8 cellular contexts compared by ENCODE assay signal in the genomic region with DNA sequence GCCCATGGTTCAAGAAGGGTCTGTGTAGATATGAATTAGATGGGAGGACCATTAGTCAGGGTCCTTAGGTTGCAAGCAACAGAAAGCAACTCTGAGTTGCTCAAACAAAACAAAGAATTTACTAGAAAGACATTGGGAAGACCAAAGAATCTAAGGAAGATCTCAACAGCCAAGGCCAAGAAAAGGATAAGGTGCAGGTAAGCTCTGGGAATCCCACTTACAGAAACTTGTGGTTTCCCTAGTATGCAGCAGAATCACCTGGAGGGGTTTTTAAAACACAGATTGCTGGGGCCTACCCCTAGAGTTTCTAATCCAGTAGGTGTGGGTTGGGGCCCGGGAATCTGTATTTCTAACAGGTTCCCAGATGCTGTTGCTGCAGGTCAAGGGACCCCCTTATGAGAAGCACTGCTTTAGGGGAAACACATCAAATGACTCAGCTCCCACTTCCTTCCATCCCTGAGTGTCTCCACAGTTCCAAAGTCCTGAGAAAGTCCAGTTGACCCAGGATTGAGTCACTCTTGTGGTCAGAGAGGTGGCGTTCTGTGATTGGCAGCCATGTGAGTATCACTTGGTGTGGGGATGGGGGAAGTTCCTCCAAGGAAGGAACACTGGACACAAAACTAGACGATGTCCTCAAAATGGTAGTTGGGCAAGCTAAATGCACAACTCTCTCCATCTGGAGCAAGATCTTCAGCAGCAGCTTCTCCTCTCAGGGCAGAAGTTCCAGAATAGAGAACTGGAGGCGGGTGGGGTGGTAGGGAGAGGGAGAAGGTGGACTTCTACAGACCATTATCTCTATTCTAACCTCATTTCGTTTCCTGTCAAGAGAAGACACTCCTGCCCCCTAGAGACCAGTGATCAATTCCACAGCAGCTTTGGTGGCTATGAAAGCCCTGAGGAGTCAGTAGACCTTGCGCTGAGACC. TPM values are rescaled to one million over a fixed set of nuclear protein-coding genes. Genes with fewer than 3 reads are reported as not detected.
DNase-seq lines count a peak whose midpoint lies in the region; ATAC-seq and TF ChIP-seq lines count a peak whose summit lies in the region.

No MANE protein-coding gene starts in this region.

- no peaks in the 10 kb centered on the region for H3K27me3 ChIP-seq in WERI-Rb-1 (ENCODE audit: insufficient read depth, low read depth, severe bottlenecking)

- H3K36me3 Mint-ChIP-seq in CD14-positive monocyte (peaks cover 0 to 12% of the 10 kb centered on the region in 2 donors), mesothelial cell of epicardium (no peaks in the 10 kb centered on the region)

- DNase-seq in CD14-positive monocyte (ENCODE audit: low spot score) (peak; percentile 97), HT-29 (ENCODE audit: low spot score) (peak; percentile 47), WERI-Rb-1 (peak; percentile 20), left lobe of liver (ENCODE audit: low spot score) (no peak), mesothelial cell of epicardium (ENCODE audit: low spot score in 2 of 2, unreplicated experiment in 2 of 2) (no peak), globus pallidus (ENCODE audit: low spot score) (no peak)

- H3K27me3 Mint-ChIP-seq in CD14-positive monocyte (ENCODE audit: low read depth in 3 of 3): peaks cover 0 to 4% (median 4%) of the 10 kb centered on the region in 3 donors
- H3K27me3 Mint-ChIP-seq in mesothelial cell of epicardium (ENCODE audit: low read depth): peaks cover 2% of the 10 kb centered on the region

- H3K27ac ChIP-seq in WERI-Rb-1: no peak overlapping the region

- TF ChIP-seq CTCF in CD14-positive monocyte (IDR thresholded peaks at IDR 0.05): peak; percentile 32
- TF ChIP-seq CTCF in WERI-Rb-1 (IDR thresholded peaks at IDR 0.05; ENCODE audit: low read depth, low read length): peak; percentile 52
- TF ChIP-seq CTCF in mesothelial cell of epicardium (IDR thresholded peaks at IDR 0.05; ENCODE audit: unreplicated experiment): no peak

- intact Hi-C loops in CD14-positive monocyte (cut with micrococcal nuclease): loop anchor here (1.0 to 5.0 kb wide), 2 partner anchors 59 to 65 kb away; a partner anchor contains a TSS

- H3K36me3 ChIP-seq in WERI-Rb-1: no peaks in the 10 kb centered on the region

- ATAC-seq in left lobe of liver: peak; percentile 51
- ATAC-seq in GM18498 (IDR thresholded peaks at IDR 0.05; ENCODE audit: unreplicated experiment): no peak
- no peak for ATAC-seq in esophagus mucosa

- H3K9me3 ChIP-seq in WERI-Rb-1 (ENCODE audit: severe bottlenecking): no peaks in the 10 kb centered on the region

- H3K27ac Mint-ChIP-seq in CD14-positive monocyte: peak overlapping the region; percentile 98 to 100 (median 100)
- H3K27ac Mint-ChIP-seq in mesothelial cell of epicardium: no peak overlapping the region

- H3K4me1 Mint-ChIP-seq in CD14-positive monocyte (peaks cover 74% of the 10 kb centered on the region), mesothelial cell of epicardium (no peaks in the 10 kb centered on the region)

- peak overlapping the region; percentile 12 to 33 for H3K4me3 Mint-ChIP-seq in CD14-positive monocyte
- no peak overlapping the region for H3K4me3 Mint-ChIP-seq in mesothelial cell of epicardium

- H3K4me3 ChIP-seq in WERI-Rb-1 (ENCODE audit: low read depth, low read length): no peak overlapping the region

- H3K9me3 Mint-ChIP-seq in CD14-positive monocyte (peaks cover 0 to 6% (median 0%) of the 10 kb centered on the region in 7 donors), mesothelial cell of epicardium (peaks cover 5% of the 10 kb centered on the region)

RNA-seq across cellular contexts. Expression of a gene that starts 24.2 kb away (rescaled TPM):
- polyA plus RNA-seq in CD14-positive monocyte: 1 to 10 TPM; 3.3 to 3.7 TPM
- 4.4 and 6.7 TPM in 2 replicates for total RNA-seq in HT-29 (2014; rRNA removed; shearing (Covaris generic))
- total RNA-seq in left lobe of liver: 6.9 TPM
- 28.3 to 30.2 TPM (median 29.3 TPM) in 3 replicates for total RNA-seq in mesothelial cell of epicardium
- 18.9 TPM for total RNA-seq in esophagus mucosa

Comparison
In these comparisons a context has a peak if more than half of its experiments do, and no peak if none do; other contexts are left out.
1. DNase-seq: peak in CD14-positive monocyte (single experiment), HT-29 (single experiment) and WERI-Rb-1 (single experiment); none in left lobe of liver (single experiment), mesothelial cell of epicardium (0 of 2) and globus pallidus (single experiment).